Comparison of ENCODE assay signal across 9 cellular contexts in genomic region chr21:41411449-41412089, GRCh38. TPM values are rescaled to one million over a fixed set of nuclear protein-coding genes. Genes with fewer than 3 reads are reported as not detected.
DNase-seq lines count a peak whose midpoint lies in the region; ATAC-seq and TF ChIP-seq lines count a peak whose summit lies in the region.
"Had no signal": no experiment of that assay in that cellular context is flagged by ENCODE, and none has a peak within 500 bp of the region (broad histone marks: within the 10 kb centered on the region; RNA-seq: fewer than 3 reads in every experiment).

No MANE protein-coding gene starts in this region.

- no peak overlapping the region for H3K9ac ChIP-seq in subcutaneous abdominal adipose tissue (ENCODE audit: low read length in 5 of 5)

- H3K4me1 ChIP-seq in subcutaneous abdominal adipose tissue (ENCODE audit: control insufficient read depth in 5 of 5, insufficient read depth in 5 of 5, low read length in 5 of 5) = peaks cover 0 to 17% (median 12%) of the 10 kb centered on the region in 5 donors

- no peaks in the 10 kb centered on the region for H3K9me3 ChIP-seq in subcutaneous abdominal adipose tissue (ENCODE audit: control insufficient read depth in 5 of 5, low read length in 5 of 5)

- peak overlapping the region; percentile 28 for H3K27ac ChIP-seq in subcutaneous abdominal adipose tissue (ENCODE audit: low read depth, low read length)

- peaks cover 0 to 26% (median 19%) of the 10 kb centered on the region in 5 donors for H3K36me3 ChIP-seq in subcutaneous abdominal adipose tissue (ENCODE audit: control insufficient read depth in 5 of 5, insufficient read depth in 5 of 5, low read length in 5 of 5)

- peak; percentile 45 for TF ChIP-seq CTCF in epithelial cell of proximal tubule (conservative IDR thresholded peaks at IDR 0.05; ENCODE audit: low read depth, low read length)

- ATAC-seq in GM19035 (IDR thresholded peaks at IDR 0.05; ENCODE audit: unreplicated experiment) (no peak), HG02938 (IDR thresholded peaks at IDR 0.05; ENCODE audit: unreplicated experiment) (no peak)

- H3K27me3 ChIP-seq in subcutaneous abdominal adipose tissue (ENCODE audit: control insufficient read depth in 5 of 5, insufficient read depth in 4 of 5, low read length in 5 of 5) = no peaks in the 10 kb centered on the region

- H3K4me3 ChIP-seq in epithelial cell of proximal tubule (ENCODE audit: low read depth, low read length) (no peak overlapping the region), subcutaneous abdominal adipose tissue (ENCODE audit: low read depth in 1 of 5, low read length in 5 of 5) (peak overlapping the region in 1 of 5 donors; percentile 9)

- DNase-seq in activated CD8-positive, alpha-beta memory T cell treated with anti-CD3 and anti-CD28 coated beads for 24 hours = peak; percentile 15
- no peak for DNase-seq in activated CD8-positive, alpha-beta memory T cell treated with anti-CD3 and anti-CD28 coated beads, Interleukin-2, amount 50 U/mL, for 4 hours
- DNase-seq in NCI-H1436 (lab: John Stamatoyannopoulos, UW) (peak; percentile 12), epithelial cell of proximal tubule (ENCODE audit: low read depth) (no peak), UCSD-AML1 (lab: John Stamatoyannopoulos, UW; ENCODE audit: unreplicated experiment) (no peak)

RNA-seq across cellular contexts. Expression of gene MX1, which starts 14.5 kb away (rescaled TPM):
- 15.5 and 25.0 TPM in 2 replicates for total RNA-seq in epithelial cell of proximal tubule
- total RNA-seq: G401 had no signal

RNA-seq across cellular contexts. Expression of gene MX2, which starts 49.7 kb away (rescaled TPM):
- 0.07 and 0.12 TPM in 2 replicates for total RNA-seq in epithelial cell of proximal tubule
- total RNA-seq: G401 had no signal

Comparison
In these comparisons a context has a peak if more than half of its experiments do, and no peak if none do; other contexts are left out.
1. DNase-seq: peak in activated CD8-positive, alpha-beta memory T cell treated with anti-CD3 and anti-CD28 coated beads for 24 hours (single experiment) and NCI-H1436 (single experiment); none in activated CD8-positive, alpha-beta memory T cell treated with anti-CD3 and anti-CD28 coated beads, Interleukin-2, amount 50 U/mL, for 4 hours (single experiment), epithelial cell of proximal tubule (single experiment) and UCSD-AML1 (single experiment).